ENCODE assay signal across 1 cellular context in the genomic region with DNA sequence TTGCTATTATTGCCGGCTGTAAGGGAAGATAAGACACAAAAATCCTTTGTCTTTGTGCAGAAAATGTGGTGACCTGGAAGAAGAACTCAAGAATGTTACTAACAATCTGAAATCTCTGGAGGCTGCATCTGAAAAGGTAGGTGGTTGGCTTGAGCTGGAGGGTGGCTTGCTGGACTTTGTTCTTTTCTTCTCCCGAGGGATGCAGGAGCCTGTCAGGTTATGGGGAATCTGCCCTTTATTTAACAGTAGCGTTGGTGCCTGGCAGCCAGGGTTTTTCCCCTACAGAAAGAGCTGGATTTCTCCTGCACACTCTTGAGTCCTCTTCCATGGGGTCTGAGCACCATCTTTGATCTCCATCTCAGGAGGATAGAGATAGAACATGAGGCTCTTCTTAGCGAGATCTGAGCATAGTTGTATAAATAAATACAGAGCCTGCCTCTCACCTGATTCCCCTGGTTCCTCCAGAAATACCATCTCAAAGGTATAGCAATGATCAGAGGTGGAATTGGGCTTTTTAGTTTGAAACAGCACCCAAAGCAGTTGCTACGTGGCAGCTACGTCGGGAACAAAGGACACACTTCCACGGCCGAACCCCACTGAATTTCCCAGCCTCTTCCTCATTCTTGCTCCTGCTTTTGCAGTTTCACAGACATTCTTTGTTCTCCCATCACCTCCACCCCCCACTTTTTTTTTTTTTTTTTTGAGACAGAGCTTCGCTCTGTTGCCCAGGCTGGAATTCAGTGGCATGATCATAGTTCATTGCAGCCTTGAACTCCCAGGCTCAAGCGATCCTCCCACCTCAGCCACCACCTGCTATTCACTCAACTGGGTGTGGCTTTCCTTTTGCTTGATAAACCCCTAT.
TF ChIP-seq lines count a peak whose summit lies in the region.

No MANE protein-coding gene starts in this region.

TF ChIP-seq in HepG2, 621 proteins besides CTCF, POLR2A, EP300 and RAD21 (continued from another document and continues in another):
- TF ChIP-seq MAZ (IDR thresholded peaks at IDR 0.05; ENCODE audit: borderline replicate concordance, low read depth, low read length) = no peak
- TF ChIP-seq MAZ (CRISPR knock-in tag; IDR thresholded peaks at IDR 0.05; ENCODE audit: low read depth) = no peak
- peak; percentile 90 for TF ChIP-seq SKI (IDR thresholded peaks at IDR 0.05; ENCODE audit: partially characterized antibody)
- no peak for TF ChIP-seq ZNF224 (CRISPR knock-in tag; IDR thresholded peaks at IDR 0.05)
- TF ChIP-seq ZNF124 (CRISPR knock-in tag; IDR thresholded peaks at IDR 0.05) = no peak
- TF ChIP-seq ZFY (CRISPR knock-in tag; IDR thresholded peaks at IDR 0.05) = no peak
- no peak for TF ChIP-seq KDM3A (CRISPR knock-in tag; IDR thresholded peaks at IDR 0.05; ENCODE audit: low read depth)
- 0 out of 2 replicates have a peak, but pooled peaks have one; percentile 40 for TF ChIP-seq RFXAP (CRISPR knock-in tag; IDR thresholded peaks at IDR 0.05; ENCODE audit: borderline replicate concordance)
- TF ChIP-seq ZNF747 (CRISPR knock-in tag; IDR thresholded peaks at IDR 0.05; ENCODE audit: borderline replicate concordance) = no peak
- TF ChIP-seq, protein P1, sequence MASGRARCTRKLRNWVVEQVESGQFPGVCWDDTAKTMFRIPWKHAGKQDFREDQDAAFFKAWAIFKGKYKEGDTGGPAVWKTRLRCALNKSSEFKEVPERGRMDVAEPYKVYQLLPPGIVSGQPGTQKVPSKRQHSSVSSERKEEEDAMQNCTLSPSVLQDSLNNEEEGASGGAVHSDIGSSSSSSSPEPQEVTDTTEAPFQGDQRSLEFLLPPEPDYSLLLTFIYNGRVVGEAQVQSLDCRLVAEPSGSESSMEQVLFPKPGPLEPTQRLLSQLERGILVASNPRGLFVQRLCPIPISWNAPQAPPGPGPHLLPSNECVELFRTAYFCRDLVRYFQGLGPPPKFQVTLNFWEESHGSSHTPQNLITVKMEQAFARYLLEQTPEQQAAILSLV (CRISPR knock-in tag; IDR thresholded peaks at IDR 0.05; ENCODE audit: borderline replicate concordance) = no peak
- TF ChIP-seq ZNF30 (CRISPR knock-in tag; IDR thresholded peaks at IDR 0.05) = no peak
- TF ChIP-seq XRCC5 (optimal IDR thresholded peaks at IDR 0.05; ENCODE audit: low read length) = no peak
- TF ChIP-seq MAFK (conservative IDR thresholded peaks at IDR 0.05 in 1 of 2, IDR thresholded peaks at IDR 0.05 in 1 of 2; ENCODE audit: low read length in 2 of 2) = no peak
- no peak for TF ChIP-seq AGO2 (optimal IDR thresholded peaks at IDR 0.05; ENCODE audit: low read depth, low read length)
- no peak for TF ChIP-seq ZSCAN31 (CRISPR knock-in tag; IDR thresholded peaks at IDR 0.05; ENCODE audit: low read depth)
- TF ChIP-seq SIN3B (IDR thresholded peaks at IDR 0.05; ENCODE audit: low read length) = no peak
- no peak for TF ChIP-seq BCL6 (CRISPR knock-in tag; IDR thresholded peaks at IDR 0.05)
- TF ChIP-seq, protein P2, sequence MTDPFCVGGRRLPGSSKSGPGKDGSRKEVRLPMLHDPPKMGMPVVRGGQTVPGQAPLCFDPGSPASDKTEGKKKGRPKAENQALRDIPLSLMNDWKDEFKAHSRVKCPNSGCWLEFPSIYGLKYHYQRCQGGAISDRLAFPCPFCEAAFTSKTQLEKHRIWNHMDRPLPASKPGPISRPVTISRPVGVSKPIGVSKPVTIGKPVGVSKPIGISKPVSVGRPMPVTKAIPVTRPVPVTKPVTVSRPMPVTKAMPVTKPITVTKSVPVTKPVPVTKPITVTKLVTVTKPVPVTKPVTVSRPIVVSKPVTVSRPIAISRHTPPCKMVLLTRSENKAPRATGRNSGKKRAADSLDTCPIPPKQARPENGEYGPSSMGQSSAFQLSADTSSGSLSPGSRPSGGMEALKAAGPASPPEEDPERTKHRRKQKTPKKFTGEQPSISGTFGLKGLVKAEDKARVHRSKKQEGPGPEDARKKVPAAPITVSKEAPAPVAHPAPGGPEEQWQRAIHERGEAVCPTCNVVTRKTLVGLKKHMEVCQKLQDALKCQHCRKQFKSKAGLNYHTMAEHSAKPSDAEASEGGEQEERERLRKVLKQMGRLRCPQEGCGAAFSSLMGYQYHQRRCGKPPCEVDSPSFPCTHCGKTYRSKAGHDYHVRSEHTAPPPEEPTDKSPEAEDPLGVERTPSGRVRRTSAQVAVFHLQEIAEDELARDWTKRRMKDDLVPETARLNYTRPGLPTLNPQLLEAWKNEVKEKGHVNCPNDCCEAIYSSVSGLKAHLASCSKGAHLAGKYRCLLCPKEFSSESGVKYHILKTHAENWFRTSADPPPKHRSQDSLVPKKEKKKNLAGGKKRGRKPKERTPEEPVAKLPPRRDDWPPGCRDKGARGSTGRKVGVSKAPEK (CRISPR knock-in tag; IDR thresholded peaks at IDR 0.05; ENCODE audit: borderline replicate concordance) = no peak
- TF ChIP-seq ERF (CRISPR knock-in tag; IDR thresholded peaks at IDR 0.05) = no peak
- no peak for TF ChIP-seq ZNF296 (CRISPR knock-in tag; conservative IDR thresholded peaks at IDR 0.05)
- TF ChIP-seq BORCS8-MEF2B (CRISPR knock-in tag; IDR thresholded peaks at IDR 0.05) = no peak
- TF ChIP-seq, protein P3, sequence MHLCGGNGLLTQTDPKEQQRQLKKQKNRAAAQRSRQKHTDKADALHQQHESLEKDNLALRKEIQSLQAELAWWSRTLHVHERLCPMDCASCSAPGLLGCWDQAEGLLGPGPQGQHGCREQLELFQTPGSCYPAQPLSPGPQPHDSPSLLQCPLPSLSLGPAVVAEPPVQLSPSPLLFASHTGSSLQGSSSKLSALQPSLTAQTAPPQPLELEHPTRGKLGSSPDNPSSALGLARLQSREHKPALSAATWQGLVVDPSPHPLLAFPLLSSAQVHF (CRISPR knock-in tag; IDR thresholded peaks at IDR 0.05) = no peak
- TF ChIP-seq, protein P4, sequence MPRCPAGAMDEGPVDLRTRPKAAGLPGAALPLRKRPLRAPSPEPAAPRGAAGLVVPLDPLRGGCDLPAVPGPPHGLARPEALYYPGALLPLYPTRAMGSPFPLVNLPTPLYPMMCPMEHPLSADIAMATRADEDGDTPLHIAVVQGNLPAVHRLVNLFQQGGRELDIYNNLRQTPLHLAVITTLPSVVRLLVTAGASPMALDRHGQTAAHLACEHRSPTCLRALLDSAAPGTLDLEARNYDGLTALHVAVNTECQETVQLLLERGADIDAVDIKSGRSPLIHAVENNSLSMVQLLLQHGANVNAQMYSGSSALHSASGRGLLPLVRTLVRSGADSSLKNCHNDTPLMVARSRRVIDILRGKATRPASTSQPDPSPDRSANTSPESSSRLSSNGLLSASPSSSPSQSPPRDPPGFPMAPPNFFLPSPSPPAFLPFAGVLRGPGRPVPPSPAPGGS (CRISPR knock-in tag; IDR thresholded peaks at IDR 0.05) = no peak
- no peak; the same call in 1 of the 2 replicates for TF ChIP-seq KAT8 (CRISPR knock-in tag; IDR thresholded peaks at IDR 0.05)
- no peak for TF ChIP-seq ZNF782 (CRISPR knock-in tag; IDR thresholded peaks at IDR 0.05; ENCODE audit: borderline replicate concordance)
- TF ChIP-seq ZNF143 (CRISPR knock-in tag; IDR thresholded peaks at IDR 0.05) = no peak
- no peak for TF ChIP-seq ZFAT (CRISPR knock-in tag; conservative IDR thresholded peaks at IDR 0.05)
- no peak for TF ChIP-seq MATR3 (CRISPR knock-in tag; IDR thresholded peaks at IDR 0.05)
- TF ChIP-seq, protein P5, sequence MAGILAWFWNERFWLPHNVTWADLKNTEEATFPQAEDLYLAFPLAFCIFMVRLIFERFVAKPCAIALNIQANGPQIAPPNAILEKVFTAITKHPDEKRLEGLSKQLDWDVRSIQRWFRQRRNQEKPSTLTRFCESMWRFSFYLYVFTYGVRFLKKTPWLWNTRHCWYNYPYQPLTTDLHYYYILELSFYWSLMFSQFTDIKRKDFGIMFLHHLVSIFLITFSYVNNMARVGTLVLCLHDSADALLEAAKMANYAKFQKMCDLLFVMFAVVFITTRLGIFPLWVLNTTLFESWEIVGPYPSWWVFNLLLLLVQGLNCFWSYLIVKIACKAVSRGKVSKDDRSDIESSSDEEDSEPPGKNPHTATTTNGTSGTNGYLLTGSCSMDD (CRISPR knock-in tag; IDR thresholded peaks at IDR 0.05) = no peak
- peak; percentile 87 for TF ChIP-seq RARA (CRISPR knock-in tag; IDR thresholded peaks at IDR 0.05)
- TF ChIP-seq ZNF382 (CRISPR knock-in tag; IDR thresholded peaks at IDR 0.05; ENCODE audit: borderline replicate concordance) = no peak
- TF ChIP-seq, protein P6, sequence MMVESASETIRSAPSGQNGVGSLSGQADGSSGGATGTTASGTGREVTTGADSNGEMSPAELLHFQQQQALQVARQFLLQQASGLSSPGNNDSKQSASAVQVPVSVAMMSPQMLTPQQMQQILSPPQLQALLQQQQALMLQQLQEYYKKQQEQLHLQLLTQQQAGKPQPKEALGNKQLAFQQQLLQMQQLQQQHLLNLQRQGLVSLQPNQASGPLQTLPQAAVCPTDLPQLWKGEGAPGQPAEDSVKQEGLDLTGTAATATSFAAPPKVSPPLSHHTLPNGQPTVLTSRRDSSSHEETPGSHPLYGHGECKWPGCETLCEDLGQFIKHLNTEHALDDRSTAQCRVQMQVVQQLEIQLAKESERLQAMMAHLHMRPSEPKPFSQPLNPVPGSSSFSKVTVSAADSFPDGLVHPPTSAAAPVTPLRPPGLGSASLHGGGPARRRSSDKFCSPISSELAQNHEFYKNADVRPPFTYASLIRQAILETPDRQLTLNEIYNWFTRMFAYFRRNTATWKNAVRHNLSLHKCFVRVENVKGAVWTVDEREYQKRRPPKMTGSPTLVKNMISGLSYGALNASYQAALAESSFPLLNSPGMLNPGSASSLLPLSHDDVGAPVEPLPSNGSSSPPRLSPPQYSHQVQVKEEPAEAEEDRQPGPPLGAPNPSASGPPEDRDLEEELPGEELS (CRISPR knock-in tag; IDR thresholded peaks at IDR 0.05) = peak; percentile 41
- TF ChIP-seq, protein P7, sequence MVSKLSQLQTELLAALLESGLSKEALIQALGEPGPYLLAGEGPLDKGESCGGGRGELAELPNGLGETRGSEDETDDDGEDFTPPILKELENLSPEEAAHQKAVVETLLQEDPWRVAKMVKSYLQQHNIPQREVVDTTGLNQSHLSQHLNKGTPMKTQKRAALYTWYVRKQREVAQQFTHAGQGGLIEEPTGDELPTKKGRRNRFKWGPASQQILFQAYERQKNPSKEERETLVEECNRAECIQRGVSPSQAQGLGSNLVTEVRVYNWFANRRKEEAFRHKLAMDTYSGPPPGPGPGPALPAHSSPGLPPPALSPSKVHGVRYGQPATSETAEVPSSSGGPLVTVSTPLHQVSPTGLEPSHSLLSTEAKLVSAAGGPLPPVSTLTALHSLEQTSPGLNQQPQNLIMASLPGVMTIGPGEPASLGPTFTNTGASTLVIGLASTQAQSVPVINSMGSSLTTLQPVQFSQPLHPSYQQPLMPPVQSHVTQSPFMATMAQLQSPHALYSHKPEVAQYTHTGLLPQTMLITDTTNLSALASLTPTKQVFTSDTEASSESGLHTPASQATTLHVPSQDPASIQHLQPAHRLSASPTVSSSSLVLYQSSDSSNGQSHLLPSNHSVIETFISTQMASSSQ (IDR thresholded peaks at IDR 0.05; ENCODE audit: low read depth) = no peak
- TF ChIP-seq, protein P7 (CRISPR knock-in tag; IDR thresholded peaks at IDR 0.05; ENCODE audit: borderline replicate concordance) = no peak
- no peak for TF ChIP-seq ZNF225 (CRISPR knock-in tag; IDR thresholded peaks at IDR 0.05)
- no peak for TF ChIP-seq ZNF530 (CRISPR knock-in tag; IDR thresholded peaks at IDR 0.05; ENCODE audit: low read depth)
- TF ChIP-seq, protein P8, sequence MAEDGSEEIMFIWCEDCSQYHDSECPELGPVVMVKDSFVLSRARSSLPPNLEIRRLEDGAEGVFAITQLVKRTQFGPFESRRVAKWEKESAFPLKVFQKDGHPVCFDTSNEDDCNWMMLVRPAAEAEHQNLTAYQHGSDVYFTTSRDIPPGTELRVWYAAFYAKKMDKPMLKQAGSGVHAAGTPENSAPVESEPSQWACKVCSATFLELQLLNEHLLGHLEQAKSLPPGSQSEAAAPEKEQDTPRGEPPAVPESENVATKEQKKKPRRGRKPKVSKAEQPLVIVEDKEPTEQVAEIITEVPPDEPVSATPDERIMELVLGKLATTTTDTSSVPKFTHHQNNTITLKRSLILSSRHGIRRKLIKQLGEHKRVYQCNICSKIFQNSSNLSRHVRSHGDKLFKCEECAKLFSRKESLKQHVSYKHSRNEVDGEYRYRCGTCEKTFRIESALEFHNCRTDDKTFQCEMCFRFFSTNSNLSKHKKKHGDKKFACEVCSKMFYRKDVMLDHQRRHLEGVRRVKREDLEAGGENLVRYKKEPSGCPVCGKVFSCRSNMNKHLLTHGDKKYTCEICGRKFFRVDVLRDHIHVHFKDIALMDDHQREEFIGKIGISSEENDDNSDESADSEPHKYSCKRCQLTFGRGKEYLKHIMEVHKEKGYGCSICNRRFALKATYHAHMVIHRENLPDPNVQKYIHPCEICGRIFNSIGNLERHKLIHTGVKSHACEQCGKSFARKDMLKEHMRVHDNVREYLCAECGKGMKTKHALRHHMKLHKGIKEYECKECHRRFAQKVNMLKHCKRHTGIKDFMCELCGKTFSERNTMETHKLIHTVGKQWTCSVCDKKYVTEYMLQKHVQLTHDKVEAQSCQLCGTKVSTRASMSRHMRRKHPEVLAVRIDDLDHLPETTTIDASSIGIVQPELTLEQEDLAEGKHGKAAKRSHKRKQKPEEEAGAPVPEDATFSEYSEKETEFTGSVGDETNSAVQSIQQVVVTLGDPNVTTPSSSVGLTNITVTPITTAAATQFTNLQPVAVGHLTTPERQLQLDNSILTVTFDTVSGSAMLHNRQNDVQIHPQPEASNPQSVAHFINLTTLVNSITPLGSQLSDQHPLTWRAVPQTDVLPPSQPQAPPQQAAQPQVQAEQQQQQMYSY (CRISPR knock-in tag; IDR thresholded peaks at IDR 0.05) = 0 out of 2 replicates have a peak, but pooled peaks have one; percentile 17
